Comparison of ENCODE assay signal across 22 cellular contexts in genomic region chr3:65004316-65004715, GRCh38.
"Had no signal": no experiment of that assay in that cellular context is flagged by ENCODE, and none has a peak within 500 bp of the region (broad histone marks: within the 10 kb centered on the region; RNA-seq: fewer than 3 reads in every experiment).

No MANE protein-coding gene starts in this region.

- H3K27ac Mint-ChIP-seq: activated B cell treated with CpG ODN at 0.5 μM for 24 hours; activated CD4-positive, alpha-beta T cell treated with anti-CD3 and anti-CD28 coated beads, Interleukin-2, amount 10 ng/mL, durations not matched to agents 24 days and 14 days; activated naive CD4-positive, alpha-beta T cell treated with anti-CD3 and anti-CD28 coated beads, Interleukin-2, amount 10 ng/mL, durations not matched to agents 7 days and 5 days; activated naive CD8-positive, alpha-beta T cell treated with anti-CD3 and anti-CD28 coated beads for 36 hours; activated T-helper 17 cell treated with anti-CD3 and anti-CD28 coated beads, Interleukin-2, amount 50 U/mL, for 72 hours; T-cell had no signal

- H3K4me1 Mint-ChIP-seq: activated B cell treated with CpG ODN at 0.5 μM for 24 hours; activated CD4-positive, alpha-beta T cell treated with anti-CD3 and anti-CD28 coated beads, Interleukin-2, amount 10 ng/mL, durations not matched to agents 24 days and 14 days; activated naive CD4-positive, alpha-beta T cell treated with anti-CD3 and anti-CD28 coated beads, Interleukin-2, amount 10 ng/mL, durations not matched to agents 7 days and 5 days; activated naive CD8-positive, alpha-beta T cell treated with anti-CD3 and anti-CD28 coated beads for 36 hours; activated T-helper 17 cell treated with anti-CD3 and anti-CD28 coated beads, Interleukin-2, amount 50 U/mL, for 72 hours; central memory CD8-positive, alpha-beta T cell; T-cell had no signal

- H3K4me3 Mint-ChIP-seq: activated B cell treated with CpG ODN at 0.5 μM for 24 hours; activated CD4-positive, alpha-beta T cell treated with anti-CD3 and anti-CD28 coated beads, Interleukin-2, amount 10 ng/mL, durations not matched to agents 24 days and 14 days; activated naive CD4-positive, alpha-beta T cell treated with anti-CD3 and anti-CD28 coated beads, Interleukin-2, amount 10 ng/mL, durations not matched to agents 7 days and 5 days; activated naive CD8-positive, alpha-beta T cell treated with anti-CD3 and anti-CD28 coated beads for 36 hours; activated T-cell treated with anti-CD3 and anti-CD28 coated beads, Interleukin-2, amount 50 U/mL, for 4 hours; activated T-helper 17 cell treated with anti-CD3 and anti-CD28 coated beads, Interleukin-2, amount 50 U/mL, for 72 hours; central memory CD8-positive, alpha-beta T cell; T-cell had no signal

- DNase-seq: activated B cell treated with CpG ODN at 0.5 μM for 24 hours; activated CD4-positive, alpha-beta T cell treated with anti-CD3 and anti-CD28 coated beads for 1 hour; activated CD4-positive, alpha-beta T cell treated with anti-CD3 and anti-CD28 coated beads, Interleukin-2, amount 10 ng/mL, durations not matched to agents 24 days and 14 days; activated CD4-positive, alpha-beta T cell treated with anti-CD3 and anti-CD28 coated beads, Interleukin-2, amount 50 U/mL, for 48 hours; activated CD8-positive, alpha-beta memory T cell treated with anti-CD3 and anti-CD28 coated beads for 24 hours; activated gamma-delta T cell treated with Interleukin-2 at 50 U/mL for 16 hours; activated naive CD4-positive, alpha-beta T cell treated with anti-CD3 and anti-CD28 coated beads, Interleukin-2, amount 10 ng/mL, durations not matched to agents 7 days and 5 days; activated naive CD8-positive, alpha-beta T cell treated with anti-CD3 and anti-CD28 coated beads for 36 hours; activated T-cell treated with anti-CD3 and anti-CD28 coated beads, Interleukin-2, amount 50 U/mL, for 4 hours; Karpas-422; NCI-H1105 treated with DMSO at 0.1 percent for 48 hours; NCI-H146; NCI-H187 treated with DMSO at 0.1 percent for 48 hours; NCI-H2081 treated with DMSO at 0.1 percent for 48 hours; NCI-H446; PC-3; SHP77 treated with DMSO at 0.1 percent for 48 hours; T-cell; T-helper 2 cell; T1000 had no signal

- H3K36me3 Mint-ChIP-seq: activated naive CD4-positive, alpha-beta T cell treated with anti-CD3 and anti-CD28 coated beads, Interleukin-2, amount 10 ng/mL, durations not matched to agents 7 days and 5 days; activated naive CD8-positive, alpha-beta T cell treated with anti-CD3 and anti-CD28 coated beads for 36 hours; T-cell had no signal

- H3K27me3 Mint-ChIP-seq: activated B cell treated with CpG ODN at 0.5 μM for 24 hours; activated CD4-positive, alpha-beta T cell treated with anti-CD3 and anti-CD28 coated beads, Interleukin-2, amount 10 ng/mL, durations not matched to agents 24 days and 14 days; activated naive CD4-positive, alpha-beta T cell treated with anti-CD3 and anti-CD28 coated beads, Interleukin-2, amount 10 ng/mL, durations not matched to agents 7 days and 5 days; activated naive CD8-positive, alpha-beta T cell treated with anti-CD3 and anti-CD28 coated beads for 36 hours; activated T-helper 17 cell treated with anti-CD3 and anti-CD28 coated beads, Interleukin-2, amount 50 U/mL, for 72 hours; central memory CD8-positive, alpha-beta T cell; T-cell had no signal

- H3K9me3 Mint-ChIP-seq: activated naive CD8-positive, alpha-beta T cell treated with anti-CD3 and anti-CD28 coated beads for 36 hours had no signal
